Comparison of ENCODE assay signal across 8 cellular contexts in genomic region chr15:76346666-76347506, GRCh38. TPM values are rescaled to one million over a fixed set of nuclear protein-coding genes. Genes with fewer than 3 reads are reported as not detected.
DNase-seq lines count a peak whose midpoint lies in the region; ATAC-seq and TF ChIP-seq lines count a peak whose summit lies in the region.

No MANE protein-coding gene starts in this region.

- H3K36me3 Mint-ChIP-seq in CD4-positive, CD25-positive, alpha-beta regulatory T cell: peaks cover 26% of the 10 kb centered on the region
- no peaks in the 10 kb centered on the region for H3K36me3 Mint-ChIP-seq in nephron progenitor cell (ENCODE audit: low read depth)

- peaks cover 6% of the 10 kb centered on the region for H3K36me3 ChIP-seq in CD4-positive, CD25-positive, alpha-beta regulatory T cell (ENCODE audit: control insufficient read depth, insufficient read depth, low read length)
- H3K36me3 ChIP-seq in HUES48 (ENCODE audit: control insufficient read depth, insufficient read depth, low read length): no peaks in the 10 kb centered on the region

- no peaks in the 10 kb centered on the region for H3K9me3 ChIP-seq in CD4-positive, CD25-positive, alpha-beta regulatory T cell (ENCODE audit: control insufficient read depth in 2 of 2, low read length in 2 of 2)
- H3K9me3 ChIP-seq in HUES48 (ENCODE audit: control insufficient read depth, insufficient read depth, low read length): no peaks in the 10 kb centered on the region

- H3K9me3 Mint-ChIP-seq in CD4-positive, CD25-positive, alpha-beta regulatory T cell: peaks cover 0 to 4% (median 0%) of the 10 kb centered on the region in 7 donors
- no peaks in the 10 kb centered on the region for H3K9me3 Mint-ChIP-seq in nephron progenitor cell

- ATAC-seq in CD4-positive, CD25-positive, alpha-beta regulatory T cell (ENCODE audit: low read depth in 2 of 2): no peak
- ATAC-seq in HG02571 (IDR thresholded peaks at IDR 0.05; ENCODE audit: unreplicated experiment) (no peak), GM21360 (IDR thresholded peaks at IDR 0.05; ENCODE audit: unreplicated experiment) (no peak)

- H3K4me1 ChIP-seq in CD4-positive, CD25-positive, alpha-beta regulatory T cell (ENCODE audit: control insufficient read depth, insufficient read depth, low read length, poor library complexity, severe bottlenecking): peaks cover 36% of the 10 kb centered on the region
- peaks cover 16% of the 10 kb centered on the region for H3K4me1 ChIP-seq in HUES48 (ENCODE audit: control insufficient read depth, insufficient read depth, low read length)

- H3K27me3 ChIP-seq in CD4-positive, CD25-positive, alpha-beta regulatory T cell (ENCODE audit: control insufficient read depth, insufficient read depth, low read length): peaks cover 41% of the 10 kb centered on the region
- H3K27me3 ChIP-seq in HUES48 (ENCODE audit: control insufficient read depth, insufficient read depth, low read length): peaks cover 87% of the 10 kb centered on the region

- no peak overlapping the region for H3K27ac Mint-ChIP-seq in CD4-positive, CD25-positive, alpha-beta regulatory T cell
- no peak overlapping the region for H3K27ac Mint-ChIP-seq in nephron progenitor cell

- H3K9ac ChIP-seq in HUES48 (ENCODE audit: low read depth, low read length): no peak overlapping the region

- no peak for DNase-seq in CD4-positive, CD25-positive, alpha-beta regulatory T cell
- no peak for DNase-seq in epithelial cell of prostate (ENCODE audit: low read depth, low spot score)
- DNase-seq in nephron progenitor cell: peak; percentile 60
- DNase-seq in NCI-H345 (lab: John Stamatoyannopoulos, UW): no peak
- no peak for DNase-seq in SK-N-DZ (ENCODE audit: low spot score)

- H3K4me3 ChIP-seq in CD4-positive, CD25-positive, alpha-beta regulatory T cell (ENCODE audit: low read depth, low read length): peak overlapping the region; percentile 26
- H3K4me3 ChIP-seq in HUES48 (ENCODE audit: low read depth, low read length): peak overlapping the region; percentile 73

- no peak overlapping the region for H3K27ac ChIP-seq in CD4-positive, CD25-positive, alpha-beta regulatory T cell (ENCODE audit: insufficient read depth, low read length, poor library complexity, severe bottlenecking)
- H3K27ac ChIP-seq in HUES48 (ENCODE audit: low read depth, low read length): no peak overlapping the region
- H3K27ac ChIP-seq in epithelial cell of prostate: peak overlapping the region; percentile 63

- TF ChIP-seq CTCF in nephron progenitor cell (IDR thresholded peaks at IDR 0.05): no peak

- peak overlapping the region in 2 of 4 donors; percentile 50 to 70 for H3K4me3 Mint-ChIP-seq in CD4-positive, CD25-positive, alpha-beta regulatory T cell
- H3K4me3 Mint-ChIP-seq in nephron progenitor cell: peak overlapping the region; percentile 65

- peaks cover 57% of the 10 kb centered on the region for H3K27me3 Mint-ChIP-seq in CD4-positive, CD25-positive, alpha-beta regulatory T cell
- peaks cover 93% of the 10 kb centered on the region for H3K27me3 Mint-ChIP-seq in nephron progenitor cell (ENCODE audit: low read depth, poor library complexity)

- peaks cover 8 to 30% (median 16%) of the 10 kb centered on the region in 4 donors for H3K4me1 Mint-ChIP-seq in CD4-positive, CD25-positive, alpha-beta regulatory T cell
- peaks cover 24% of the 10 kb centered on the region for H3K4me1 Mint-ChIP-seq in nephron progenitor cell

RNA-seq across cellular contexts. Expression of gene ISL2, which starts 10.3 kb away (rescaled TPM):
- 1.4 TPM for total RNA-seq in CD4-positive, CD25-positive, alpha-beta regulatory T cell
- polyA plus RNA-seq in CD4-positive, CD25-positive, alpha-beta regulatory T cell: not detected
- polyA plus RNA-seq in SK-N-DZ (2014; cell fraction: cytosol; rRNA removed): 10.2 and 11.3 TPM in 2 replicates
- 19.9 and 23.2 TPM in 2 replicates for polyA plus RNA-seq in SK-N-DZ (2014; cell fraction: nucleus; rRNA removed)

RNA-seq across cellular contexts. Expression of gene ETFA, which starts 35.6 kb away (rescaled TPM):
- total RNA-seq in CD4-positive, CD25-positive, alpha-beta regulatory T cell: 44.5 TPM
- polyA plus RNA-seq in CD4-positive, CD25-positive, alpha-beta regulatory T cell: 100 to 1,000 TPM in 3 of 4 donors, 10 to 100 TPM in 1; 98.0 to 166 (median 120) TPM
- polyA plus RNA-seq in SK-N-DZ (2014; cell fraction: cytosol; rRNA removed): 238 and 247 TPM in 2 replicates
- polyA plus RNA-seq in SK-N-DZ (2014; cell fraction: nucleus; rRNA removed): 176 and 188 TPM in 2 replicates
